11 cellular contexts compared by ENCODE assay signal in genomic region chr17:79841369-79842135, GRCh38. TPM values are rescaled to one million over a fixed set of nuclear protein-coding genes. Genes with fewer than 3 reads are reported as not detected.
A peak's percentile ranks its signal among the peaks of the same experiment; 100 is the strongest.
DNase-seq lines count a peak whose midpoint lies in the region; ATAC-seq and TF ChIP-seq lines count a peak whose summit lies in the region.
"Had no signal": no experiment of that assay in that cellular context is flagged by ENCODE, and none has a peak within 500 bp of the region (broad histone marks: within the 10 kb centered on the region; RNA-seq: fewer than 3 reads in every experiment).

No MANE protein-coding gene starts in this region.

- TF ChIP-seq CTCF in CD4-positive, alpha-beta T cell (IDR thresholded peaks at IDR 0.05): no peak
- no peak for TF ChIP-seq CTCF in psoas muscle (IDR thresholded peaks at IDR 0.05)

- H3K27me3 ChIP-seq in CD4-positive, alpha-beta T cell (ENCODE audit: control insufficient read depth, insufficient read depth, low read length): peaks cover 47% of the 10 kb centered on the region
- peaks cover 0 to 70% (median 30%) of the 10 kb centered on the region in 3 donors for H3K27me3 ChIP-seq in psoas muscle (ENCODE audit: insufficient read depth in 3 of 3, low read length in 2 of 3)

- peak overlapping the region; percentile 80 for H3K4me3 Mint-ChIP-seq in CD4-positive, alpha-beta T cell
- H3K4me3 Mint-ChIP-seq in activated T-helper 2 cell treated with anti-CD3 and anti-CD28 coated beads, Interferon-gamma antibody, Interleukin-2, Interleukin-4, amounts not matched to agents 10 μg/mL and 5 μg/mL and 100 μg/mL, durations not matched to agents 14 hours and 24 hours and 36 hours (ENCODE audit: low read depth): no peak overlapping the region
- peak overlapping the region; percentile 44 to 97 (median 72) for H3K4me3 Mint-ChIP-seq in naive thymus-derived CD8-positive, alpha-beta T cell

- H3K4me3 ChIP-seq in psoas muscle: no peak overlapping the region

- peak overlapping the region; percentile 19; the same call in 1 of the 2 replicates for H3K9ac ChIP-seq in ES-I3 (ENCODE audit: low read depth, low read length)

- H3K4me1 ChIP-seq in ES-I3 (ENCODE audit: insufficient read depth, low read length) (peaks cover 7% of the 10 kb centered on the region), psoas muscle (peaks cover 48% of the 10 kb centered on the region)

- peak overlapping the region; percentile 33 for H3K27ac Mint-ChIP-seq in CD4-positive, alpha-beta T cell
- peak overlapping the region; percentile 52 for H3K27ac Mint-ChIP-seq in activated T-helper 2 cell treated with anti-CD3 and anti-CD28 coated beads, Interferon-gamma antibody, Interleukin-2, Interleukin-4, amounts not matched to agents 10 μg/mL and 5 μg/mL and 100 μg/mL, durations not matched to agents 14 hours and 24 hours and 36 hours
- H3K27ac Mint-ChIP-seq in naive thymus-derived CD8-positive, alpha-beta T cell: peak overlapping the region in 4 of 10 donors; percentile 38 to 90 (median 50)

- peaks cover 48% of the 10 kb centered on the region for H3K4me1 Mint-ChIP-seq in CD4-positive, alpha-beta T cell (ENCODE audit: low read depth)
- H3K4me1 Mint-ChIP-seq in activated T-helper 2 cell treated with anti-CD3 and anti-CD28 coated beads, Interferon-gamma antibody, Interleukin-2, Interleukin-4, amounts not matched to agents 10 μg/mL and 5 μg/mL and 100 μg/mL, durations not matched to agents 14 hours and 24 hours and 36 hours (ENCODE audit: low read depth): peaks cover 12% of the 10 kb centered on the region
- peaks cover 16 to 55% (median 45%) of the 10 kb centered on the region in 4 donors for H3K4me1 Mint-ChIP-seq in naive thymus-derived CD8-positive, alpha-beta T cell

- ATAC-seq in CD4-positive, alpha-beta T cell (ENCODE audit: poor library complexity): no peak
- no peak for ATAC-seq in naive thymus-derived CD8-positive, alpha-beta T cell
- ATAC-seq in psoas muscle: no peak
- ATAC-seq in GM18870 (IDR thresholded peaks at IDR 0.05; ENCODE audit: unreplicated experiment): no peak
- ATAC-seq: gastrocnemius medialis, Right ventricle myocardium inferior had no signal

- no peaks in the 10 kb centered on the region for H3K36me3 ChIP-seq in ES-I3 (ENCODE audit: insufficient read depth, low read length)
- no peaks in the 10 kb centered on the region for H3K36me3 ChIP-seq in psoas muscle (ENCODE audit: insufficient read depth in 1 of 2, low read depth in 1 of 2)
- H3K36me3 ChIP-seq: gastrocnemius medialis had no signal

- no peaks in the 10 kb centered on the region for H3K9me3 Mint-ChIP-seq in CD4-positive, alpha-beta T cell
- no peaks in the 10 kb centered on the region for H3K9me3 Mint-ChIP-seq in activated T-helper 2 cell treated with anti-CD3 and anti-CD28 coated beads, Interferon-gamma antibody, Interleukin-2, Interleukin-4, amounts not matched to agents 10 μg/mL and 5 μg/mL and 100 μg/mL, durations not matched to agents 14 hours and 24 hours and 36 hours
- peaks cover 0 to 2% (median 0%) of the 10 kb centered on the region in 9 donors for H3K9me3 Mint-ChIP-seq in naive thymus-derived CD8-positive, alpha-beta T cell

- peaks cover 16% of the 10 kb centered on the region for H3K36me3 Mint-ChIP-seq in CD4-positive, alpha-beta T cell (ENCODE audit: low read depth)
- no peaks in the 10 kb centered on the region for H3K36me3 Mint-ChIP-seq in activated T-helper 2 cell treated with anti-CD3 and anti-CD28 coated beads, Interferon-gamma antibody, Interleukin-2, Interleukin-4, amounts not matched to agents 10 μg/mL and 5 μg/mL and 100 μg/mL, durations not matched to agents 14 hours and 24 hours and 36 hours (ENCODE audit: low read depth)
- peaks cover 0 to 5% (median 0%) of the 10 kb centered on the region in 3 donors for H3K36me3 Mint-ChIP-seq in naive thymus-derived CD8-positive, alpha-beta T cell

- no peaks in the 10 kb centered on the region for H3K9me3 ChIP-seq in CD4-positive, alpha-beta T cell (ENCODE audit: control insufficient read depth, low read length)
- H3K9me3 ChIP-seq in ES-I3 (ENCODE audit: control insufficient read depth, insufficient read depth, low read length) (no peaks in the 10 kb centered on the region), psoas muscle (no peaks in the 10 kb centered on the region)
- H3K9me3 ChIP-seq: gastrocnemius medialis had no signal

- WGBS in psoas muscle, 3 donors: 1 to 2% (median 2%) methylated on average over 49 to 55 of the region's 55 CpGs

- POLR2A ChIA-PET in CD4-positive, alpha-beta T cell (lab: Charles Lee): interaction anchor here (0.7 to 6.3 kb wide), 7 partner anchors 29 to 155 kb away, joined by 3 to 127 read pairs (median 4); partner anchors contain the start of genes CBX2 and CBX8
- POLR2A ChIA-PET in naive thymus-derived CD8-positive, alpha-beta T cell (lab: Charles Lee): interaction anchor here (1.3 to 9.0 kb wide), 4 partner anchors 30 to 70 kb away, joined by 3 to 152 read pairs (median 52); partner anchors contain the start of gene CBX8

- H3K27me3 Mint-ChIP-seq in CD4-positive, alpha-beta T cell: peaks cover 51% of the 10 kb centered on the region
- H3K27me3 Mint-ChIP-seq in activated T-helper 2 cell treated with anti-CD3 and anti-CD28 coated beads, Interferon-gamma antibody, Interleukin-2, Interleukin-4, amounts not matched to agents 10 μg/mL and 5 μg/mL and 100 μg/mL, durations not matched to agents 14 hours and 24 hours and 36 hours (ENCODE audit: low read depth): peaks cover 33% of the 10 kb centered on the region
- H3K27me3 Mint-ChIP-seq in naive thymus-derived CD8-positive, alpha-beta T cell: peaks cover 7 to 43% (median 17%) of the 10 kb centered on the region in 5 donors

- intact Hi-C loops in CD4-positive, alpha-beta T cell (cut with DNase I, micrococcal nuclease): no loop called here
- intact Hi-C loops in activated T-helper 2 cell treated with anti-CD3 and anti-CD28 coated beads, Interferon-gamma antibody, Interleukin-2, Interleukin-4, amounts not matched to agents 10 μg/mL and 5 μg/mL and 100 μg/mL, durations not matched to agents 14 hours and 24 hours and 36 hours (cut with micrococcal nuclease): loop anchor here (5.0 to 10.0 kb wide), 4 partner anchors 73 to 1556 kb away; partner anchors contain the start of gene BAHCC1
- intact Hi-C loops in psoas muscle (cut with DNase I): loop anchor here (5.0 to 10.0 kb wide), 4 partner anchors 44 to 153 kb away; partner anchors contain the start of gene CBX8 (in 1 of the 2)

- no peak overlapping the region for H3K27ac ChIP-seq in CD4-positive, alpha-beta T cell (ENCODE audit: low read depth, low read length)
- H3K27ac ChIP-seq in psoas muscle: no peak overlapping the region
- H3K27ac ChIP-seq: gastrocnemius medialis had no signal

- DNase-seq in CD4-positive, alpha-beta T cell: no peak
- DNase-seq in activated T-helper 2 cell treated with anti-CD3 and anti-CD28 coated beads, Interferon-gamma antibody, Interleukin-2, Interleukin-4, amounts not matched to agents 10 μg/mL and 5 μg/mL and 100 μg/mL, durations not matched to agents 14 hours and 24 hours and 36 hours (ENCODE audit: low spot score): no peak
- DNase-seq in naive thymus-derived CD8-positive, alpha-beta T cell: peak in 4 of 10 donors; percentile 14 to 49 (median 45)
- DNase-seq in globus pallidus (ENCODE audit: low spot score) (no peak), psoas muscle (no peak)
- DNase-seq: gastrocnemius medialis, mesendoderm, NCI-H2081 treated with DMSO at 0.1 percent for 48 hours had no signal

- CTCF ChIA-PET in CD4-positive, alpha-beta T cell (lab: Charles Lee): interaction anchor here (0.7 to 2.9 kb wide), 8 partner anchors 10 to 156 kb away, joined by 3 to 14 read pairs (median 6); partner anchors contain the start of gene CBX2

RNA-seq across cellular contexts. Expression of gene CBX4, which starts 2.3 kb away (rescaled TPM):
- 100 to 1,000 TPM; 196 to 202 TPM for total RNA-seq in CD4-positive, alpha-beta T cell
- total RNA-seq in activated T-helper 2 cell treated with anti-CD3 and anti-CD28 coated beads, Interferon-gamma antibody, Interleukin-2, Interleukin-4, amounts not matched to agents 10 μg/mL and 5 μg/mL and 100 μg/mL, durations not matched to agents 14 hours and 24 hours and 36 hours: 18.5 and 25.0 TPM in 2 replicates
- 10 to 100 TPM; 78.6 to 80.7 TPM for total RNA-seq in naive thymus-derived CD8-positive, alpha-beta T cell
- polyA plus RNA-seq in naive thymus-derived CD8-positive, alpha-beta T cell: 10 to 100 TPM in 1 of 3 donors, 1 to 10 TPM in 2; 4.3 to 16.0 (median 9.3) TPM
- total RNA-seq in psoas muscle: 1 to 10 TPM; 2.5 to 7.8 (median 4.6) TPM
- polyA plus RNA-seq in psoas muscle: 1 to 10 TPM; 1.9 to 3.6 (median 2.4) TPM

RNA-seq across cellular contexts. Expression of gene CBX8, which starts 44.7 kb away (rescaled TPM):
- 1 to 10 TPM; 5.3 to 6.5 TPM for total RNA-seq in CD4-positive, alpha-beta T cell
- 8.6 and 9.9 TPM in 2 replicates for total RNA-seq in activated T-helper 2 cell treated with anti-CD3 and anti-CD28 coated beads, Interferon-gamma antibody, Interleukin-2, Interleukin-4, amounts not matched to agents 10 μg/mL and 5 μg/mL and 100 μg/mL, durations not matched to agents 14 hours and 24 hours and 36 hours
- total RNA-seq in naive thymus-derived CD8-positive, alpha-beta T cell: 1 to 10 TPM; 2.0 to 2.4 TPM
- 1 to 10 TPM in 1 of 3 donors, under 1 TPM in 2; 0.13 to 1.4 (median 0.77) TPM for polyA plus RNA-seq in naive thymus-derived CD8-positive, alpha-beta T cell
- total RNA-seq in psoas muscle: 1 to 10 TPM in 3 of 4 donors, under 1 TPM in 1; 0.40 to 3.3 (median 1.2) TPM
- polyA plus RNA-seq in psoas muscle: 1 to 10 TPM; 1.3 to 3.5 (median 1.3) TPM

Comparison
In these comparisons a context has a peak if more than half of its experiments do, and no peak if none do; other contexts are left out.
1. intact Hi-C loops: an anchor here in activated T-helper 2 cell treated with anti-CD3 and anti-CD28 coated beads, Interferon-gamma antibody, Interleukin-2, Interleukin-4, amounts not matched to agents 10 μg/mL and 5 μg/mL and 100 μg/mL, durations not matched to agents 14 hours and 24 hours and 36 hours (5.0 to 10.0 kb wide) and psoas muscle (5.0 to 10.0 kb wide); none called in CD4-positive, alpha-beta T cell.